18 cellular contexts compared by ENCODE assay signal in genomic region chr15:86115138-86115801, GRCh38. TPM values are rescaled to one million over a fixed set of nuclear protein-coding genes. Genes with fewer than 3 reads are reported as not detected.
DNase-seq lines count a peak whose midpoint lies in the region; ATAC-seq and TF ChIP-seq lines count a peak whose summit lies in the region.
"Had no signal": no experiment of that assay in that cellular context is flagged by ENCODE, and none has a peak within 500 bp of the region (broad histone marks: within the 10 kb centered on the region; RNA-seq: fewer than 3 reads in every experiment).

No MANE protein-coding gene starts in this region.

- WGBS in psoas muscle, 3 donors: 69 to 76% (median 70%) methylated on average over 4 of the region's 4 CpGs

- peak; percentile 57 to 80 (median 72) for ATAC-seq in psoas muscle
- no peak for ATAC-seq in HG03457 (IDR thresholded peaks at IDR 0.05; ENCODE audit: unreplicated experiment)
- no peak for ATAC-seq in activated T-cell treated with anti-CD3 and anti-CD28 coated beads, Interleukin-2, amount 50 U/mL, for 4 hours
- ATAC-seq: activated T-helper 17 cell treated with anti-CD3 and anti-CD28 coated beads, Interleukin-2, amount 50 U/mL, for 72 hours; body of pancreas; lower lobe of right lung; T-cell had no signal

- TF ChIP-seq CTCF in GM12873 (IDR thresholded peaks at IDR 0.05; ENCODE audit: insufficient read depth, low read depth, low read length, missing control alignments) (peak; percentile 19), epithelial cell of esophagus (IDR thresholded peaks at IDR 0.05; ENCODE audit: insufficient read depth, low read depth, low read length, missing control alignments) (peak; percentile 43), psoas muscle (IDR thresholded peaks at IDR 0.05) (peak; percentile 55), Peyer's patch (IDR thresholded peaks at IDR 0.05) (peak in 1 of 6 experiments; percentile 17)

- H3K4me1 ChIP-seq in psoas muscle (peaks cover 15% of the 10 kb centered on the region), Peyer's patch (no peaks in the 10 kb centered on the region)
- H3K4me1 ChIP-seq: body of pancreas, lower lobe of right lung had no signal

- H3K36me3 Mint-ChIP-seq in activated T-cell treated with anti-CD3 and anti-CD28 coated beads, Interleukin-2, amount 50 U/mL, for 4 hours (ENCODE audit: insufficient read depth): no peaks in the 10 kb centered on the region
- H3K36me3 Mint-ChIP-seq: T-cell had no signal

- peaks cover 10% of the 10 kb centered on the region for H3K27me3 Mint-ChIP-seq in activated T-cell treated with anti-CD3 and anti-CD28 coated beads, Interleukin-2, amount 50 U/mL, for 4 hours (ENCODE audit: low read depth)
- H3K27me3 Mint-ChIP-seq: activated CD4-positive, alpha-beta T cell treated with anti-CD3 and anti-CD28 coated beads, Interleukin-2, amount 10 ng/mL, durations not matched to agents 7 days and 5 days had no signal

- no peak for TF ChIP-seq POLR2A in Peyer's patch (IDR thresholded peaks at IDR 0.05)

- peak; percentile 60 for DNase-seq in NCI-H2171 treated with DMSO at 0.1 percent for 48 hours (lab: John Stamatoyannopoulos, UW)
- peak; percentile 7 for DNase-seq in epithelial cell of esophagus (ENCODE audit: low read depth)
- DNase-seq in psoas muscle: no peak
- DNase-seq in Peyer's patch: no peak
- no peak for DNase-seq in activated T-cell treated with anti-CD3 and anti-CD28 coated beads, Interleukin-2, amount 50 U/mL, for 4 hours
- DNase-seq in putamen (ENCODE audit: low spot score): no peak
- DNase-seq: activated CD4-positive, alpha-beta T cell treated with anti-CD3 and anti-CD28 coated beads, Interleukin-2, amount 10 ng/mL, durations not matched to agents 7 days and 5 days; body of pancreas; hippocampal formation; lower lobe of right lung; NCI-H146; stimulated activated CD4-positive, alpha-beta T cell treated with anti-CD3 and anti-CD28 coated beads, Interleukin-4, amount 100 ng/mL, for 24 hours; T-cell had no signal

- no peak overlapping the region for H3K27ac ChIP-seq in psoas muscle
- no peak overlapping the region for H3K27ac ChIP-seq in Peyer's patch
- H3K27ac ChIP-seq: body of pancreas, lower lobe of right lung had no signal

- no peaks in the 10 kb centered on the region for H3K27me3 ChIP-seq in psoas muscle (ENCODE audit: insufficient read depth in 3 of 3, low read length in 2 of 3)
- no peaks in the 10 kb centered on the region for H3K27me3 ChIP-seq in Peyer's patch
- H3K27me3 ChIP-seq: body of pancreas had no signal

- H3K4me3 ChIP-seq in epithelial cell of esophagus (ENCODE audit: low read length) (no peak overlapping the region), psoas muscle (no peak overlapping the region), Peyer's patch (no peak overlapping the region)
- H3K4me3 ChIP-seq: body of pancreas, lower lobe of right lung had no signal

- intact Hi-C loops in psoas muscle (cut with DNase I): loop anchor here in 1 of 2 donors (10.0 kb wide), 1 partner anchor 130 kb away; no protein-coding TSS in a partner anchor

- no peaks in the 10 kb centered on the region for H3K9me3 ChIP-seq in psoas muscle
- H3K9me3 ChIP-seq in Peyer's patch: no peaks in the 10 kb centered on the region
- H3K9me3 ChIP-seq: body of pancreas, lower lobe of right lung had no signal

- no peaks in the 10 kb centered on the region for H3K36me3 ChIP-seq in psoas muscle (ENCODE audit: insufficient read depth in 1 of 2, low read depth in 1 of 2)
- H3K36me3 ChIP-seq in Peyer's patch: no peaks in the 10 kb centered on the region
- H3K36me3 ChIP-seq: lower lobe of right lung had no signal

- H3K9me3 Mint-ChIP-seq in activated T-cell treated with anti-CD3 and anti-CD28 coated beads, Interleukin-2, amount 50 U/mL, for 4 hours: no peaks in the 10 kb centered on the region
- H3K9me3 Mint-ChIP-seq: activated CD4-positive, alpha-beta T cell treated with anti-CD3 and anti-CD28 coated beads, Interleukin-2, amount 10 ng/mL, durations not matched to agents 7 days and 5 days; activated T-helper 17 cell treated with anti-CD3 and anti-CD28 coated beads, Interleukin-2, amount 50 U/mL, for 72 hours; stimulated activated naive CD8-positive, alpha-beta T cell treated with anti-CD3 and anti-CD28 coated beads, Interleukin-15, Interleukin-2, amounts not matched to agents 100 ng/mL and 50 ng/mL, for 24 hours; T-cell had no signal

- H3K4me1 Mint-ChIP-seq in activated T-cell treated with anti-CD3 and anti-CD28 coated beads, Interleukin-2, amount 50 U/mL, for 4 hours (ENCODE audit: low read depth): no peaks in the 10 kb centered on the region
- H3K4me1 Mint-ChIP-seq: activated CD4-positive, alpha-beta T cell treated with anti-CD3 and anti-CD28 coated beads, Interleukin-2, amount 10 ng/mL, durations not matched to agents 7 days and 5 days; activated T-helper 17 cell treated with anti-CD3 and anti-CD28 coated beads, Interleukin-2, amount 50 U/mL, for 72 hours; T-cell had no signal

- H3K4me3 Mint-ChIP-seq in activated T-cell treated with anti-CD3 and anti-CD28 coated beads, Interleukin-2, amount 50 U/mL, for 4 hours: no peak overlapping the region
- H3K4me3 Mint-ChIP-seq: activated CD4-positive, alpha-beta T cell treated with anti-CD3 and anti-CD28 coated beads, Interleukin-2, amount 10 ng/mL, durations not matched to agents 7 days and 5 days; activated T-helper 17 cell treated with anti-CD3 and anti-CD28 coated beads, Interleukin-2, amount 50 U/mL, for 72 hours; stimulated activated naive CD8-positive, alpha-beta T cell treated with anti-CD3 and anti-CD28 coated beads, Interleukin-15, Interleukin-2, amounts not matched to agents 100 ng/mL and 50 ng/mL, for 24 hours; T-cell had no signal

RNA-seq across cellular contexts. Expression of gene AGBL1, which starts 35.6 kb away (rescaled TPM):
- 10 to 100 TPM in 3 of 4 donors, 1 to 10 TPM in 1; 6.6 to 34.8 (median 15.6) TPM for total RNA-seq in psoas muscle
- 1 to 10 TPM in 2 of 3 donors, under 1 TPM in 1; 0.96 to 3.1 (median 1.9) TPM for polyA plus RNA-seq in psoas muscle
- under 1 TPM in 1 of 4 donors, not detected in 3; 0.40 TPM for total RNA-seq in Peyer's patch
- under 1 TPM in 1 of 3 donors, not detected in 2; 0.05 TPM for total RNA-seq in activated T-cell treated with anti-CD3 and anti-CD28 coated beads, Interleukin-2, amount 50 U/mL, for 4 hours
- total RNA-seq: activated CD4-positive, alpha-beta T cell treated with anti-CD3 and anti-CD28 coated beads, Interleukin-2, amount 10 ng/mL, durations not matched to agents 7 days and 5 days; body of pancreas; pulmonary artery endothelial cell; T-cell had no signal

Comparison
In these comparisons a context has a peak if more than half of its experiments do, and no peak if none do; other contexts are left out.
1. DNase-seq: peak in NCI-H2171 treated with DMSO at 0.1 percent for 48 hours (single experiment) and epithelial cell of esophagus (single experiment); none in psoas muscle (0 of 2), Peyer's patch (0 of 3), activated T-cell treated with anti-CD3 and anti-CD28 coated beads, Interleukin-2, amount 50 U/mL, for 4 hours (single experiment) and putamen (single experiment).
2. ATAC-seq: peak in psoas muscle (4 of 4); none in HG03457 (single experiment) and activated T-cell treated with anti-CD3 and anti-CD28 coated beads, Interleukin-2, amount 50 U/mL, for 4 hours (0 of 2).
3. RNA of gene AGBL1, which starts 35.6 kb away (total RNA-seq): 6.6 to 34.8 TPM in psoas muscle; 0.40 TPM in Peyer's patch and 0.05 TPM in activated T-cell treated with anti-CD3 and anti-CD28 coated beads, Interleukin-2, amount 50 U/mL, for 4 hours; every median in the first group is over 4 times any median in the second.